Comparison of ENCODE assay signal across 15 cellular contexts in the genomic region with DNA sequence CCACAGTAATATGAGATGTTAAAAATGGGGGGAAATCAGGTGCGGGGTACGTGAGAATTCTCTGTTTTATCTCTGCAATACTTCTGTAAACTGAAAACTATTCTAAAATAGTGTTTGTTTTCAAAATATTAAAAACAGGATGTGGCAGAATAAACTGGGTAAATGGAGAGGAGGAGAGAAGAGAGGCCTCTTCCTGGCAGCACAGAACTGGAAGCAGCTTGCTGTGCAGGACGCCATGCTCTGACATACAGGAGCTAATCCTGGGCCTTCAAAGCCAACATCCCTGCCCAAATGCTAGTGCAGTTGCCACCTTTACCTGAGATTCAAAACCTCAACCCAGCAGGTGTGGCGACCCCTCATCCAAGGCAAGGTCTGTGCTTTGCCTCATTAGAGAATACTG.
"Had no signal": no experiment of that assay in that cellular context is flagged by ENCODE, and none has a peak within 500 bp of the region (broad histone marks: within the 10 kb centered on the region; RNA-seq: fewer than 3 reads in every experiment).

No MANE protein-coding gene starts in this region.

- H3K27ac Mint-ChIP-seq: activated naive CD4-positive, alpha-beta T cell treated with anti-CD3 and anti-CD28 coated beads, Interleukin-2, amount 50 U/mL, for 72 hours; activated T-helper 2 cell treated with anti-CD3 and anti-CD28 coated beads, Interferon-gamma antibody, Interleukin-2, Interleukin-4, amounts not matched to agents 10 μg/mL and 5 μg/mL and 100 μg/mL, durations not matched to agents 14 hours and 24 hours and 36 hours; memory B cell; progenitor cell of endocrine pancreas; stimulated activated naive B cell treated with anti-CD40 and anti-IgM and Interleukin-4, amounts not matched to agents 10 μg/mL and 1 μg/mL and 100 μg/mL, for 72 hours; T-helper 2 cell treated with Interferon-gamma antibody and Interleukin-4, amounts not matched to agents 5 μg/mL and 100 μg/mL, for 36 hours had no signal

- H3K27me3 Mint-ChIP-seq: memory B cell; stimulated activated naive B cell treated with anti-CD40 and anti-IgM and Interleukin-4, amounts not matched to agents 10 μg/mL and 1 μg/mL and 100 μg/mL, for 72 hours had no signal

- ATAC-seq: activated naive CD4-positive, alpha-beta T cell treated with anti-CD3 and anti-CD28 coated beads, Interleukin-2, amount 50 U/mL, for 72 hours; stimulated activated naive B cell treated with anti-CD40 and anti-IgM and Interleukin-4, amounts not matched to agents 10 μg/mL and 1 μg/mL and 100 μg/mL, for 72 hours had no signal

- DNase-seq: activated CD4-positive, CD25-positive, alpha-beta regulatory T cell; activated CD8-positive, alpha-beta memory T cell treated with anti-CD3 and anti-CD28 coated beads, Interleukin-2, amount 50 U/mL, for 48 hours; central memory CD4-positive, alpha-beta T cell; left ventricle myocardium inferior; SIG-M5; stimulated activated CD4-positive, alpha-beta T cell treated with anti-CD3 and anti-CD28 coated beads, Interleukin-2, amount 100 ng/mL, for 48 hours; stimulated activated naive B cell treated with anti-CD40 and anti-IgM and Interleukin-4, amounts not matched to agents 10 μg/mL and 1 μg/mL and 100 μg/mL, for 72 hours; substantia nigra; trophoblast cell had no signal

- H3K4me3 Mint-ChIP-seq: brain; memory B cell; stimulated activated naive B cell treated with anti-CD40 and anti-IgM and Interleukin-4, amounts not matched to agents 10 μg/mL and 1 μg/mL and 100 μg/mL, for 72 hours; T-helper 2 cell treated with Interferon-gamma antibody and Interleukin-4, amounts not matched to agents 5 μg/mL and 100 μg/mL, for 36 hours had no signal
